1 cellular context compared by ENCODE assay signal in genomic region chr18:43115076-43116035, GRCh38.
TF ChIP-seq lines count a peak whose summit lies in the region.

Gene RIT2 (minus strand): TSS chr18:43115685.

TF ChIP-seq in GM23338, 12 proteins besides CTCF, POLR2A, EP300 and RAD21 (continued from another document):
- TF ChIP-seq ZNF462 (CRISPR knock-in tag; IDR thresholded peaks at IDR 0.05) (no peak), ZNF114 (CRISPR knock-in tag; IDR thresholded peaks at IDR 0.05) (no peak), REST (IDR thresholded peaks at IDR 0.05; ENCODE audit: unreplicated experiment) (no peak)
